In the genomic region with DNA sequence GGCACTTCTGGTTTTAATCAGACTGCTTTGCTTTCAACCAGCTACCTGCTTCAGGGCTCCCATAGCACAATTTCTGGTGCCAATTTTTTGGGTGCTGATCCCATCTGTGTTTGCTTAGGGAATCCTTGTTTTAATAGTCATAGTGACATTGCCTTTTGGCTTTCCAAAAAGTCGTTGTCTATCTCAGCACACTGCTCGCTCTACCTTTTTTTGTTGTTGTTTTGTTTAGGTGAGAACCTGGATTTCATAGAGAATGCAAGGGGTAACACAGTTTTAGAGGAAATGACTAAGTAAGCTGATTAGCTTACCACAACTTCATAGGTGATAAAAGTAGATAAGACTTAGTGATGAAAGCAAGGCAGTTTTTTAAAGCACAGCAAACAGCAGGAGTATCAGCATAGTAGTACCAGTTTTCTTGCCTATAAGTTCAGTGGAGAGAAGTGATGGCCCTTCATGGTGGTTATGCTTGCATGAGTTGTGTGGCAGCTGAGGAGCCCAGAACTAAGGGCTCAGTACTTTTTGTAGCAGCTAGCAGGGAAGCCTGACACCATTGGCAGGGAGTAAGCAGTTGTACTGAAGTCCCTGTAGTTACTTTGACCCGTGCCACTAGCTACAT, we compare ENCODE assay signal across 1 cellular context.
TF ChIP-seq lines count a peak whose summit lies in the region.

No MANE protein-coding gene starts in this region.

TF ChIP-seq in IMR-90, 13 proteins besides CTCF, POLR2A, EP300 and RAD21 (continued from another document):
- no peak for TF ChIP-seq USF2 (IDR thresholded peaks at IDR 0.05; ENCODE audit: low read depth, low read length)
- TF ChIP-seq MAFK (IDR thresholded peaks at IDR 0.05; ENCODE audit: low read depth, low read length), result no peak
- no peak for TF ChIP-seq CEBPB (IDR thresholded peaks at IDR 0.05; ENCODE audit: low read depth, low read length)
- TF ChIP-seq SMC3 (IDR thresholded peaks at IDR 0.05; ENCODE audit: low read depth, low read length), result no peak
- no peak for TF ChIP-seq RFX5 (IDR thresholded peaks at IDR 0.05; ENCODE audit: low read depth, low read length)
